ENCODE assay signal across 12 cellular contexts in genomic region chr9:128372784-128373183, GRCh38. TPM values are rescaled to one million over a fixed set of nuclear protein-coding genes. Genes with fewer than 3 reads are reported as not detected.
A peak's percentile ranks its signal among the peaks of the same experiment; 100 is the strongest.
DNase-seq lines count a peak whose midpoint lies in the region; FAIRE-seq and TF ChIP-seq lines count a peak whose summit lies in the region.
"Had no signal": no experiment of that assay in that cellular context is flagged by ENCODE, and none has a peak within 500 bp of the region (broad histone marks: within the 10 kb centered on the region; RNA-seq: fewer than 3 reads in every experiment).

No MANE protein-coding gene starts in this region.

- H3K18ac ChIP-seq in mesenchymal stem cell (ENCODE audit: low read depth in 1 of 2, low read length in 2 of 2), result no peak overlapping the region

- H3K9ac ChIP-seq in astrocyte (ENCODE audit: low read length) (peak overlapping the region; percentile 98), mesenchymal stem cell (ENCODE audit: low read length) (peak overlapping the region; percentile 96)

- H3K4me2 ChIP-seq in astrocyte (ENCODE audit: low read length) (peak overlapping the region; percentile 87), mesenchymal stem cell (ENCODE audit: low read length, poor library complexity, severe bottlenecking) (peak overlapping the region; percentile 40)

- DNase-seq in AG10803 (ENCODE audit: low read depth) (no peak), HFFc6 (peak; percentile 41), astrocyte (ENCODE audit: low read depth) (no peak), mesenchymal stem cell (peak; percentile 78), SW480 (ENCODE audit: low spot score) (no peak), NCI-H1694 treated with DMSO at 0.1 percent for 48 hours (lab: John Stamatoyannopoulos, UW) (no peak), NCI-H1694 (lab: John Stamatoyannopoulos, UW) (no peak)
- no peak for DNase-seq in activated CD4-positive, CD25-positive, alpha-beta regulatory T cell (lab: John Stamatoyannopoulos, UW)
- DNase-seq: DMS79, NCI-H2107 had no signal

- FAIRE-seq in astrocyte (lab: Jason Lieb, UNC), result no peak
- FAIRE-seq: islet of Langerhans had no signal

- H3K9me3 ChIP-seq in astrocyte (ENCODE audit: insufficient read depth, low read depth, low read length), result no peaks in the 10 kb centered on the region
- no peaks in the 10 kb centered on the region for H3K9me3 ChIP-seq in mesenchymal stem cell (ENCODE audit: control insufficient read depth, low read length)

- H3K4me3 Mint-ChIP-seq in HFFc6, result peak overlapping the region; percentile 93
- H3K4me3 Mint-ChIP-seq in astrocyte (ENCODE audit: unreplicated experiment), result peak overlapping the region; percentile 94

- H3K27me3 ChIP-seq in astrocyte (ENCODE audit: insufficient read depth, low read length) (no peaks in the 10 kb centered on the region), mesenchymal stem cell (ENCODE audit: control insufficient read depth in 1 of 2, insufficient read depth in 1 of 2, low read length in 2 of 2) (no peaks in the 10 kb centered on the region)
- H3K27me3 ChIP-seq: cardiac muscle cell had no signal

- H3K36me3 Mint-ChIP-seq in HFFc6 (ENCODE audit: low read depth) (peaks cover 12% of the 10 kb centered on the region), astrocyte (ENCODE audit: low read depth, unreplicated experiment) (peaks cover 2% of the 10 kb centered on the region)

- H2BK5ac ChIP-seq in mesenchymal stem cell (ENCODE audit: low read depth, low read length, poor library complexity, severe bottlenecking), result no peak overlapping the region

- H2AFZ ChIP-seq in astrocyte (ENCODE audit: low read depth, low read length) (no peak overlapping the region), mesenchymal stem cell (ENCODE audit: low read depth, low read length) (no peak overlapping the region)

- H2AK5ac ChIP-seq in mesenchymal stem cell (ENCODE audit: low read length, severe bottlenecking), result peak overlapping the region; percentile 21

- TF ChIP-seq CTCF in AG10803 (conservative IDR thresholded peaks at IDR 0.05; ENCODE audit: low read length) (no peak), HFFc6 (IDR thresholded peaks at IDR 0.05) (no peak), astrocyte (IDR thresholded peaks at IDR 0.05; ENCODE audit: insufficient read depth, low read depth, low read length) (no peak)

- H3K79me2 ChIP-seq in astrocyte (ENCODE audit: insufficient read depth, low read length), result peaks cover 57% of the 10 kb centered on the region

- peak overlapping the region; percentile 97 for H3K27ac Mint-ChIP-seq in HFFc6
- peak overlapping the region; percentile 8 for H3K27ac Mint-ChIP-seq in astrocyte (ENCODE audit: unreplicated experiment)

- no peaks in the 10 kb centered on the region for H3K36me3 ChIP-seq in astrocyte (ENCODE audit: insufficient read depth, low read length)
- peaks cover 6 to 15% of the 10 kb centered on the region in 2 experiments for H3K36me3 ChIP-seq in mesenchymal stem cell (ENCODE audit: control insufficient read depth in 1 of 2, insufficient read depth in 2 of 2, low read depth in 1 of 2, low read length in 2 of 2)
- H3K36me3 ChIP-seq: cardiac muscle cell had no signal

- H3K4me1 ChIP-seq in astrocyte (ENCODE audit: insufficient read depth, low read length) (peaks cover 12% of the 10 kb centered on the region), mesenchymal stem cell (ENCODE audit: control insufficient read depth, insufficient read depth, low read depth, low read length) (peaks cover 8% of the 10 kb centered on the region)

- H3K4me1 Mint-ChIP-seq in HFFc6 (ENCODE audit: low read depth) (peaks cover 44% of the 10 kb centered on the region), astrocyte (ENCODE audit: low read depth, unreplicated experiment) (peaks cover 29% of the 10 kb centered on the region)

- H3K23ac ChIP-seq in mesenchymal stem cell (ENCODE audit: low read length in 2 of 2), result no peak overlapping the region

- peaks cover 28% of the 10 kb centered on the region for H3K79me1 ChIP-seq in mesenchymal stem cell (replicated peaks; ENCODE audit: low read length, poor library complexity, severe bottlenecking)

- H3K4ac ChIP-seq in mesenchymal stem cell (ENCODE audit: low read depth in 1 of 2, low read length in 2 of 2), result no peak overlapping the region

- H3K9me3 Mint-ChIP-seq in HFFc6 (no peaks in the 10 kb centered on the region), astrocyte (ENCODE audit: unreplicated experiment) (no peaks in the 10 kb centered on the region)

- no peak overlapping the region for H2BK12ac ChIP-seq in mesenchymal stem cell (ENCODE audit: low read length in 2 of 2)

- no peak overlapping the region for H4K91ac ChIP-seq in mesenchymal stem cell (ENCODE audit: low read length)

- H2BK15ac ChIP-seq in mesenchymal stem cell (ENCODE audit: low read depth, poor library complexity, severe bottlenecking), result peak overlapping the region; percentile 54

- H3K27me3 Mint-ChIP-seq in HFFc6 (ENCODE audit: insufficient read depth) (no peaks in the 10 kb centered on the region), astrocyte (ENCODE audit: low read depth, unreplicated experiment) (no peaks in the 10 kb centered on the region)

- H3K27ac ChIP-seq in astrocyte (ENCODE audit: low read depth, low read length) (peak overlapping the region; percentile 88), mesenchymal stem cell (ENCODE audit: low read length, poor library complexity, severe bottlenecking) (no peak overlapping the region)
- H3K27ac ChIP-seq: cardiac muscle cell had no signal

- WGBS in mesenchymal stem cell, result 100% methylated on average over 1 of the region's 1 CpG

- H3K14ac ChIP-seq in mesenchymal stem cell (ENCODE audit: low read length in 2 of 2), result no peak overlapping the region

- no peak overlapping the region for H4K8ac ChIP-seq in mesenchymal stem cell (ENCODE audit: low read length)

- no peak overlapping the region for H2BK120ac ChIP-seq in mesenchymal stem cell (ENCODE audit: low read depth, low read length)

- H3K4me3 ChIP-seq in AG10803 (ENCODE audit: low read length) (peak overlapping the region; percentile 4), astrocyte (ENCODE audit: insufficient read depth, low read depth, low read length) (no peak overlapping the region), mesenchymal stem cell (ENCODE audit: insufficient read depth in 1 of 2, low read depth in 1 of 2, low read length in 2 of 2) (peak overlapping the region in 1 of 2 experiments; percentile 94)

- H4K20me1 ChIP-seq in astrocyte (ENCODE audit: insufficient read depth, low read length), result peaks cover 31% of the 10 kb centered on the region

RNA-seq across cellular contexts. Expression of gene URM1, which starts 1.6 kb away (rescaled TPM):
- total RNA-seq in HFFc6 (2021; fragmentation: NEBNext Ultra II Directional; extraction: Animal tissue kit (Norgen Biotek cat#: 25700)), result 10 to 100 TPM; 63.8 to 75.5 (median 70.2) TPM
- total RNA-seq in astrocyte, result 50.7 and 51.6 TPM in 2 replicates
- 59.4 TPM for polyA plus RNA-seq in mesenchymal stem cell (2013, experiment 1 of 2)
- polyA plus RNA-seq in mesenchymal stem cell (2013, experiment 2 of 2), result 59.8 TPM

RNA-seq across cellular contexts. Expression of gene SLC27A4, which starts 32.5 kb away (rescaled TPM):
- 10 to 100 TPM; 21.1 to 31.1 (median 23.2) TPM for total RNA-seq in HFFc6 (2021; fragmentation: NEBNext Ultra II Directional; extraction: Animal tissue kit (Norgen Biotek cat#: 25700))
- total RNA-seq in astrocyte, result 26.1 and 26.9 TPM in 2 replicates
- polyA plus RNA-seq in mesenchymal stem cell (2013, experiment 1 of 2), result 18.4 TPM
- 18.7 TPM for polyA plus RNA-seq in mesenchymal stem cell (2013, experiment 2 of 2)

RNA-seq across cellular contexts. Expression of gene CERCAM, which starts 47.9 kb away (rescaled TPM):
- 100 to 1,000 TPM; 125 to 172 (median 136) TPM for total RNA-seq in HFFc6 (2021; fragmentation: NEBNext Ultra II Directional; extraction: Animal tissue kit (Norgen Biotek cat#: 25700))
- total RNA-seq in astrocyte, result 66.1 and 99.8 TPM in 2 replicates
- 96.2 TPM for polyA plus RNA-seq in mesenchymal stem cell (2013, experiment 1 of 2)
- 100 TPM for polyA plus RNA-seq in mesenchymal stem cell (2013, experiment 2 of 2)

RNA-seq across cellular contexts. Expression of gene COQ4, which starts 50.1 kb away (rescaled TPM):
- 10 to 100 TPM; 29.8 to 33.3 (median 31.3) TPM for total RNA-seq in HFFc6 (2021; fragmentation: NEBNext Ultra II Directional; extraction: Animal tissue kit (Norgen Biotek cat#: 25700))
- 31.4 and 31.5 TPM in 2 replicates for total RNA-seq in astrocyte
- polyA plus RNA-seq in mesenchymal stem cell (2013, experiment 1 of 2), result 41.5 TPM
- 41.8 TPM for polyA plus RNA-seq in mesenchymal stem cell (2013, experiment 2 of 2)

RNA-seq across cellular contexts. Expression of gene TRUB2, which starts 50.5 kb away (rescaled TPM):
- 10 to 100 TPM; 27.0 to 38.5 (median 34.3) TPM for total RNA-seq in HFFc6 (2021; fragmentation: NEBNext Ultra II Directional; extraction: Animal tissue kit (Norgen Biotek cat#: 25700))
- 26.6 and 27.9 TPM in 2 replicates for total RNA-seq in astrocyte
- 17.2 TPM for polyA plus RNA-seq in mesenchymal stem cell (2013, experiment 1 of 2)
- 15.7 TPM for polyA plus RNA-seq in mesenchymal stem cell (2013, experiment 2 of 2)

Comparison
In these comparisons a context has a peak if more than half of its experiments do, and no peak if none do; other contexts are left out.
1. DNase-seq: peak in HFFc6 (single experiment) and mesenchymal stem cell (single experiment); none in AG10803 (single experiment), astrocyte (single experiment), SW480 (single experiment), NCI-H1694 treated with DMSO at 0.1 percent for 48 hours (single experiment), activated CD4-positive, CD25-positive, alpha-beta regulatory T cell (0 of 4) and NCI-H1694 (single experiment).